7 cellular contexts compared by ENCODE assay signal in genomic region chrX:32530802-32531403, GRCh38.
DNase-seq lines count a peak whose midpoint lies in the region; ATAC-seq and TF ChIP-seq lines count a peak whose summit lies in the region.

No MANE protein-coding gene starts in this region.

- H3K36me3 Mint-ChIP-seq in GM23338 (ENCODE audit: low read depth), result no peaks in the 10 kb centered on the region

- H2BK12ac ChIP-seq in mesenchymal stem cell (ENCODE audit: low read length in 2 of 2), result no peak overlapping the region

- H3K4me3 ChIP-seq in DOHH2 (ENCODE audit: low read length), result peak overlapping the region; percentile 41; the same call in 1 of the 2 replicates
- H3K4me3 ChIP-seq in GM23338, result no peak overlapping the region
- no peak overlapping the region for H3K4me3 ChIP-seq in mesenchymal stem cell (ENCODE audit: insufficient read depth in 1 of 2, low read depth in 1 of 2, low read length in 2 of 2)
- H3K4me3 ChIP-seq in suprapubic skin, result no peak overlapping the region

- H3K14ac ChIP-seq in mesenchymal stem cell (ENCODE audit: low read length in 2 of 2), result no peak overlapping the region

- H2BK15ac ChIP-seq in mesenchymal stem cell (ENCODE audit: low read depth, poor library complexity, severe bottlenecking), result no peak overlapping the region

- H3K79me2 ChIP-seq in DOHH2 (ENCODE audit: control insufficient read depth, low read length) (no peaks in the 10 kb centered on the region), GM23338 (replicated peaks; ENCODE audit: insufficient read depth) (no peaks in the 10 kb centered on the region)

- H2BK5ac ChIP-seq in mesenchymal stem cell (ENCODE audit: low read depth, low read length, poor library complexity, severe bottlenecking), result no peak overlapping the region

- H3K27me3 ChIP-seq in DOHH2 (ENCODE audit: control insufficient read depth, low read length), result no peaks in the 10 kb centered on the region
- H3K27me3 ChIP-seq in GM23338 (ENCODE audit: insufficient read depth), result no peaks in the 10 kb centered on the region
- no peaks in the 10 kb centered on the region for H3K27me3 ChIP-seq in mesenchymal stem cell (ENCODE audit: control insufficient read depth in 1 of 2, insufficient read depth in 1 of 2, low read length in 2 of 2)
- no peaks in the 10 kb centered on the region for H3K27me3 ChIP-seq in suprapubic skin

- H2AK5ac ChIP-seq in mesenchymal stem cell (ENCODE audit: low read length, severe bottlenecking), result no peak overlapping the region

- no peak overlapping the region for H3K23ac ChIP-seq in mesenchymal stem cell (ENCODE audit: low read length in 2 of 2)

- H3K27ac ChIP-seq in DOHH2 (ENCODE audit: low read depth, low read length) (no peak overlapping the region), GM23338 (ENCODE audit: low read depth) (no peak overlapping the region), mesenchymal stem cell (ENCODE audit: low read length, poor library complexity, severe bottlenecking) (no peak overlapping the region), suprapubic skin (no peak overlapping the region)

- no peak overlapping the region for H4K91ac ChIP-seq in mesenchymal stem cell (ENCODE audit: low read length)

- H3K9ac ChIP-seq in mesenchymal stem cell (ENCODE audit: low read length), result peak overlapping the region; percentile 64

- WGBS in mesenchymal stem cell, result no CpG with 5 or more reads among the region's 3 CpGs
- under 1% methylated on average over 3 of the region's 3 CpGs for WGBS in suprapubic skin

- H3K4me1 ChIP-seq in DOHH2 (ENCODE audit: control insufficient read depth, low read length), result peaks cover 7% of the 10 kb centered on the region; the same call in 1 of the 2 replicates
- H3K4me1 ChIP-seq in GM23338 (ENCODE audit: insufficient read depth), result no peaks in the 10 kb centered on the region
- no peaks in the 10 kb centered on the region for H3K4me1 ChIP-seq in mesenchymal stem cell (ENCODE audit: control insufficient read depth, insufficient read depth, low read depth, low read length)
- no peaks in the 10 kb centered on the region for H3K4me1 ChIP-seq in suprapubic skin

- no peaks in the 10 kb centered on the region for H3F3A ChIP-seq in DOHH2 (ENCODE audit: control insufficient read depth, insufficient read depth)
- no peaks in the 10 kb centered on the region for H3F3A ChIP-seq in GM23338 (replicated peaks; ENCODE audit: low read depth)

- no peaks in the 10 kb centered on the region for H3K9me3 ChIP-seq in DOHH2 (ENCODE audit: control insufficient read depth, insufficient read depth, low read length)
- H3K9me3 ChIP-seq in mesenchymal stem cell (ENCODE audit: control insufficient read depth, low read length), result no peaks in the 10 kb centered on the region
- no peaks in the 10 kb centered on the region for H3K9me3 ChIP-seq in suprapubic skin

- no peak for TF ChIP-seq POLR2A in suprapubic skin (IDR thresholded peaks at IDR 0.05)

- no peaks in the 10 kb centered on the region for H3K27me3 Mint-ChIP-seq in GM23338 (ENCODE audit: insufficient read depth, low read depth, poor library complexity)

- H3K4me1 Mint-ChIP-seq in GM23338, result peaks cover 14% of the 10 kb centered on the region

- no peak overlapping the region for H3K27ac Mint-ChIP-seq in GM23338

- H3K36me3 ChIP-seq in DOHH2 (ENCODE audit: control insufficient read depth, low read length) (no peaks in the 10 kb centered on the region), GM23338 (ENCODE audit: insufficient read depth) (no peaks in the 10 kb centered on the region), mesenchymal stem cell (ENCODE audit: control insufficient read depth in 1 of 2, insufficient read depth in 2 of 2, low read depth in 1 of 2, low read length in 2 of 2) (no peaks in the 10 kb centered on the region), suprapubic skin (no peaks in the 10 kb centered on the region)

- no peaks in the 10 kb centered on the region for H4K20me1 ChIP-seq in DOHH2 (ENCODE audit: control insufficient read depth, insufficient read depth, low read depth, low read length)
- no peaks in the 10 kb centered on the region for H4K20me1 ChIP-seq in GM23338 (replicated peaks; ENCODE audit: insufficient read depth)

- no peaks in the 10 kb centered on the region for H3K79me1 ChIP-seq in mesenchymal stem cell (replicated peaks; ENCODE audit: low read length, poor library complexity, severe bottlenecking)

- peak; percentile 52 for TF ChIP-seq CTCF in DOHH2 (IDR thresholded peaks at IDR 0.05; ENCODE audit: low read depth, low read length, poor library complexity, severe bottlenecking)
- peak; percentile 60 to 74 for TF ChIP-seq CTCF in GM23338 (conservative IDR thresholded peaks at IDR 0.05; ENCODE audit: low read depth in 2 of 2)
- TF ChIP-seq CTCF in suprapubic skin (IDR thresholded peaks at IDR 0.05), result peak in 1 of 2 donors; percentile 24

- H3K9me2 ChIP-seq in DOHH2 (replicated peaks; ENCODE audit: control insufficient read depth, low read length) (no peaks in the 10 kb centered on the region), GM23338 (ENCODE audit: insufficient read depth) (no peaks in the 10 kb centered on the region)

- H3K4me3 Mint-ChIP-seq in GM23338, result no peak overlapping the region

- DNase-seq in GM23338 (ENCODE audit: low spot score) (peak; percentile 61), NCI-H524 treated with DMSO at 0.1 percent for 48 hours (lab: John Stamatoyannopoulos, UW) (peak; percentile 14), mesenchymal stem cell (peak; percentile 35), suprapubic skin (ENCODE audit: low spot score in 2 of 2) (no peak), UCSD-AML1 (lab: John Stamatoyannopoulos, UW; ENCODE audit: unreplicated experiment) (no peak)
- peak; percentile 2 for DNase-seq in central memory CD4-positive, alpha-beta T cell

- peak overlapping the region; percentile 40; the same call in 1 of the 2 replicates for H3K4me2 ChIP-seq in DOHH2 (ENCODE audit: low read length)
- no peak overlapping the region for H3K4me2 ChIP-seq in GM23338
- H3K4me2 ChIP-seq in mesenchymal stem cell (ENCODE audit: low read length, poor library complexity, severe bottlenecking), result no peak overlapping the region

- H3K9me3 Mint-ChIP-seq in GM23338, result no peaks in the 10 kb centered on the region

- no peak overlapping the region for H3K18ac ChIP-seq in mesenchymal stem cell (ENCODE audit: low read depth in 1 of 2, low read length in 2 of 2)

- no peak overlapping the region for H4K8ac ChIP-seq in mesenchymal stem cell (ENCODE audit: low read length)

- no peak for TF ChIP-seq EP300 in suprapubic skin (IDR thresholded peaks at IDR 0.05)

- ATAC-seq in GM23338, result no peak

- H2BK120ac ChIP-seq in mesenchymal stem cell (ENCODE audit: low read depth, low read length), result no peak overlapping the region

- no peak overlapping the region for H3K4ac ChIP-seq in mesenchymal stem cell (ENCODE audit: low read depth in 1 of 2, low read length in 2 of 2)

- H2AFZ ChIP-seq in GM23338 (no peak overlapping the region), mesenchymal stem cell (ENCODE audit: low read depth, low read length) (no peak overlapping the region)

TF ChIP-seq in GM23338, 12 proteins besides CTCF, POLR2A, EP300 and RAD21 (continues in another document):
- no peak for TF ChIP-seq JUNB (IDR thresholded peaks at IDR 0.05; ENCODE audit: unreplicated experiment)
- TF ChIP-seq EZH2phosphoT487 (IDR thresholded peaks at IDR 0.05; ENCODE audit: unreplicated experiment), result no peak
- TF ChIP-seq ETS1 (IDR thresholded peaks at IDR 0.05), result no peak

Comparison
In these comparisons a context has a peak if more than half of its experiments do, and no peak if none do; other contexts are left out.
1. DNase-seq: peak in GM23338 (single experiment), NCI-H524 treated with DMSO at 0.1 percent for 48 hours (single experiment), central memory CD4-positive, alpha-beta T cell (single experiment) and mesenchymal stem cell (single experiment); none in suprapubic skin (0 of 2) and UCSD-AML1 (single experiment).